24 cellular contexts compared by ENCODE assay signal in the genomic region with DNA sequence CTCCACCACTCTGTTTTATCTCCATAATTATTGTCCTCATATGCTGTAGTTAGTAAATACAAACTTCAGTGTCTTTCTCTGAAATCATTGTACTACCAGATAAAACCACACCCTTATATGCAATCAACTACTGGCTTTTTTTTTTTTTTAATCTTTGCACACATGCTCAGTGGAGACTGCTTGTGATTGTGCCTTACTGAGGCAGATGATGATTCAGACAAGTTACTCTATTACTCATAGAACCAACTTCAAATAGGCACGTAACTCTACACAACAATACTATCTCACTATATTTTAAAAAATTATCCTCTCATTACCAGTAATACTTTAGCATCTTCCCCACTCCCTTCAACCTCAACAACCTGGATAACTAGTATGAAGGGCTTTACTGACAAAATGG.
"Had no signal": no experiment of that assay in that cellular context is flagged by ENCODE, and none has a peak within 500 bp of the region (broad histone marks: within the 10 kb centered on the region; RNA-seq: fewer than 3 reads in every experiment).

No MANE protein-coding gene starts in this region.

- ATAC-seq: gastroesophageal sphincter; heart left ventricle; left lung; stimulated activated naive CD8-positive, alpha-beta T cell treated with anti-CD3 and anti-CD28 coated beads, Interleukin-15, Interleukin-2, amounts not matched to agents 100 U/mL and 50 U/mL, for 24 hours; T-cell had no signal

- H3K9me3 ChIP-seq: adrenal gland, colonic mucosa, gastroesophageal sphincter, heart left ventricle, left lung, sigmoid colon, tibial artery, uterus had no signal

- H3K36me3 ChIP-seq: adrenal gland, colonic mucosa, gastroesophageal sphincter, heart left ventricle, left lung, sigmoid colon, tibial artery, uterus had no signal

- DNase-seq: activated CD4-positive, alpha-beta T cell treated with anti-CD3 and anti-CD28 coated beads, Interleukin-2, amount 50 U/mL, for 1 hour; activated CD8-positive, alpha-beta memory T cell treated with anti-CD3 and anti-CD28 coated beads for 24 hours; activated CD8-positive, alpha-beta memory T cell treated with anti-CD3 and anti-CD28 coated beads, Interleukin-2, amount 50 U/mL, for 48 hours; activated effector memory CD4-positive, alpha-beta T cell treated with anti-CD3 and anti-CD28 coated beads, Interleukin-2, amount 50 U/mL, for 16 hours; activated T-cell treated with anti-CD3 and anti-CD28 coated beads, Interleukin-2, amount 50 U/mL, for 48 hours; adrenal gland; central memory CD4-positive, alpha-beta T cell; colonic mucosa; endodermal cell; erythroblast; heart left ventricle; left lung; midbrain; nucleus accumbens; posterior cingulate gyrus; sigmoid colon; stimulated activated CD8-positive, alpha-beta memory T cell treated with anti-CD3 and anti-CD28 coated beads, Interleukin-4, amount 100 ng/mL, for 48 hours; stimulated activated naive CD8-positive, alpha-beta T cell treated with anti-CD3 and anti-CD28 coated beads, Interleukin-15, Interleukin-2, amounts not matched to agents 100 U/mL and 50 U/mL, for 24 hours; substantia nigra; T-cell; T-helper 9 cell; tibial artery; uterus had no signal

- H3K4me1 ChIP-seq: adrenal gland, colonic mucosa, gastroesophageal sphincter, heart left ventricle, left lung, sigmoid colon, tibial artery, uterus had no signal

- H3K4me3 ChIP-seq: adrenal gland, colonic mucosa, gastroesophageal sphincter, heart left ventricle, left lung, sigmoid colon, tibial artery, uterus had no signal

- H3K27ac ChIP-seq: adrenal gland, colonic mucosa, gastroesophageal sphincter, heart left ventricle, left lung, sigmoid colon, tibial artery, uterus had no signal

- H3K27me3 ChIP-seq: adrenal gland, colonic mucosa, gastroesophageal sphincter, heart left ventricle, left lung, sigmoid colon, tibial artery, uterus had no signal
